Comparison of ENCODE assay signal across 14 cellular contexts in genomic region chr1:160647329-160647720, GRCh38. TPM values are rescaled to one million over a fixed set of nuclear protein-coding genes. Genes with fewer than 3 reads are reported as not detected.
DNase-seq lines count a peak whose midpoint lies in the region; ATAC-seq and FAIRE-seq lines count a peak whose summit lies in the region.
"Had no signal": no experiment of that assay in that cellular context is flagged by ENCODE, and none has a peak within 500 bp of the region (broad histone marks: within the 10 kb centered on the region; RNA-seq: fewer than 3 reads in every experiment).

No MANE protein-coding gene starts in this region.

- H3K27me3 ChIP-seq in rectal smooth muscle tissue (ENCODE audit: control insufficient read depth, insufficient read depth, low read length) = no peaks in the 10 kb centered on the region

- no peaks in the 10 kb centered on the region for H3K36me3 ChIP-seq in rectal smooth muscle tissue (ENCODE audit: control insufficient read depth, insufficient read depth, low read length)
- H3K36me3 ChIP-seq: prostate gland had no signal

- peaks cover 54% of the 10 kb centered on the region for H3K36me3 Mint-ChIP-seq in activated CD4-positive, alpha-beta memory T cell treated with anti-CD3 and anti-CD28 coated beads, Interleukin-2, amount 10 ng/mL, durations not matched to agents 7 days and 5 days (ENCODE audit: low read depth)
- H3K36me3 Mint-ChIP-seq: brain had no signal

- POLR2A ChIA-PET in activated CD4-positive, alpha-beta memory T cell treated with anti-CD3 and anti-CD28 coated beads, Interleukin-2, amount 10 ng/mL, durations not matched to agents 7 days and 5 days (lab: Charles Lee) = interaction anchor here (0.9 to 10.9 kb wide), 18 partner anchors 8 to 107 kb away, joined by 3 to 362 read pairs (median 10); partner anchors contain the start of gene CD48

- peaks cover 52% of the 10 kb centered on the region for H3K4me1 Mint-ChIP-seq in activated CD4-positive, alpha-beta memory T cell treated with anti-CD3 and anti-CD28 coated beads, Interleukin-2, amount 10 ng/mL, durations not matched to agents 7 days and 5 days

- peak overlapping the region; percentile 89 for H3K27ac Mint-ChIP-seq in activated CD4-positive, alpha-beta memory T cell treated with anti-CD3 and anti-CD28 coated beads, Interleukin-2, amount 10 ng/mL, durations not matched to agents 7 days and 5 days
- H3K27ac Mint-ChIP-seq: brain had no signal

- peak overlapping the region; percentile 50 for H3K4me3 ChIP-seq in rectal smooth muscle tissue (ENCODE audit: low read length)
- H3K4me3 ChIP-seq: prostate gland had no signal

- CTCF ChIA-PET in activated CD4-positive, alpha-beta memory T cell treated with anti-CD3 and anti-CD28 coated beads, Interleukin-2, amount 10 ng/mL, durations not matched to agents 7 days and 5 days (lab: Charles Lee) = interaction anchor here (1.0 to 6.1 kb wide), 15 partner anchors 14 to 121 kb away, joined by 3 to 46 read pairs (median 7); no protein-coding TSS in a partner anchor

- FAIRE-seq in GM18507 (lab: Jason Lieb, UNC) = peak; percentile 5

- H3K4me3 Mint-ChIP-seq in activated CD4-positive, alpha-beta memory T cell treated with anti-CD3 and anti-CD28 coated beads, Interleukin-2, amount 10 ng/mL, durations not matched to agents 7 days and 5 days = peak overlapping the region; percentile 88
- H3K4me3 Mint-ChIP-seq: brain had no signal

- peaks cover 2% of the 10 kb centered on the region for H3K9me3 Mint-ChIP-seq in activated CD4-positive, alpha-beta memory T cell treated with anti-CD3 and anti-CD28 coated beads, Interleukin-2, amount 10 ng/mL, durations not matched to agents 7 days and 5 days
- H3K9me3 Mint-ChIP-seq: brain had no signal

- no peak for DNase-seq in GM18507 (ENCODE audit: extremely low spot score, insufficient read length, low read depth)
- DNase-seq in activated CD4-positive, alpha-beta memory T cell treated with anti-CD3 and anti-CD28 coated beads, Interleukin-2, amount 10 ng/mL, durations not matched to agents 7 days and 5 days = no peak
- DNase-seq in activated CD8-positive, alpha-beta memory T cell treated with anti-CD3 and anti-CD28 coated beads, Interleukin-2, amount 50 U/mL, for 48 hours = no peak
- no peak for DNase-seq in central memory CD4-positive, alpha-beta T cell
- DNase-seq in medulla oblongata (ENCODE audit: extremely low spot score) = no peak
- DNase-seq in NCI-H510A treated with DMSO at 0.1 percent for 48 hours (lab: John Stamatoyannopoulos, UW) = no peak
- DNase-seq: activated CD4-positive, CD25-positive, alpha-beta regulatory T cell; islet precursor cell; NCI-H1436 treated with DMSO at 0.1 percent for 48 hours had no signal

- H3K4me1 ChIP-seq in rectal smooth muscle tissue (ENCODE audit: control insufficient read depth, insufficient read depth, low read length) = no peaks in the 10 kb centered on the region
- H3K4me1 ChIP-seq: prostate gland had no signal

- H3K27ac ChIP-seq in rectal smooth muscle tissue (ENCODE audit: low read depth, low read length) = no peak overlapping the region
- H3K27ac ChIP-seq: prostate gland had no signal

- no peaks in the 10 kb centered on the region for H3K27me3 Mint-ChIP-seq in activated CD4-positive, alpha-beta memory T cell treated with anti-CD3 and anti-CD28 coated beads, Interleukin-2, amount 10 ng/mL, durations not matched to agents 7 days and 5 days

- peak; percentile 8 for ATAC-seq in GM21717 (IDR thresholded peaks at IDR 0.05; ENCODE audit: unreplicated experiment)
- ATAC-seq: Panc1 had no signal

- H3K9ac ChIP-seq in rectal smooth muscle tissue (ENCODE audit: low read length) = no peak overlapping the region

RNA-seq across cellular contexts. Expression of gene SLAMF1, which starts 0.5 kb away (rescaled TPM):
- 100 to 1,000 TPM; 106 to 113 TPM for total RNA-seq in activated CD4-positive, alpha-beta memory T cell treated with anti-CD3 and anti-CD28 coated beads, Interleukin-2, amount 10 ng/mL, durations not matched to agents 7 days and 5 days
